Comparison of ENCODE assay signal across 15 cellular contexts in the genomic region with DNA sequence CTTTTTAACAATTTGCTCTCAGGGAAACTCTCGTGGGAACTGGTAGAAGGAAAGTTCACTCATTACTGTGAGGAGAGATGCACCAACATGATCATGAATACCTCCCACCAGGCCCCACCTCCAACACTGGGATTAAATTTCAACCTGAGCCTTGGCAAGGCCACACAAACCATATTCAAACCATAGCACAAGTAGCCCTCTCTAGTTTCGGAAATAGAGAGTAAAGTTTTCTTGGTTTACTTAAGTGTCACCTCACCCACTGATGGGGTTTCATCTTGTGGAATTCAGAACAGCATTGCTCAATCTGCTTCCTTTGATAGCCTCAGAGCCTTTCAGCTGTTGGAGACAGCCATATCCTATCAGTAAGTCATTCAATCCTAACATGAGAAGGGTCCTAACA. TPM values are rescaled to one million over a fixed set of nuclear protein-coding genes. Genes with fewer than 3 reads are reported as not detected.
DNase-seq lines count a peak whose midpoint lies in the region; ATAC-seq and TF ChIP-seq lines count a peak whose summit lies in the region.
"Had no signal": no experiment of that assay in that cellular context is flagged by ENCODE, and none has a peak within 500 bp of the region (broad histone marks: within the 10 kb centered on the region; RNA-seq: fewer than 3 reads in every experiment).

No MANE protein-coding gene starts in this region.

- H3K27me3 Mint-ChIP-seq in Calu3 (ENCODE audit: unreplicated experiment), result peaks cover 63% of the 10 kb centered on the region
- peaks cover 9% of the 10 kb centered on the region for H3K27me3 Mint-ChIP-seq in activated CD4-positive, alpha-beta T cell treated with anti-CD3 and anti-CD28 coated beads for 36 hours

- peaks cover 0 to 36% (median 0%) of the 10 kb centered on the region in 3 donors for H3K27me3 ChIP-seq in stomach
- H3K27me3 ChIP-seq: cardiac muscle cell had no signal

- POLR2A ChIA-PET in activated CD4-positive, alpha-beta T cell treated with anti-CD3 and anti-CD28 coated beads for 36 hours (lab: Charles Lee), result no interaction called here

- no peak overlapping the region for H3K27ac Mint-ChIP-seq in Calu3 (ENCODE audit: unreplicated experiment)
- H3K27ac Mint-ChIP-seq in activated CD4-positive, alpha-beta T cell treated with anti-CD3 and anti-CD28 coated beads for 36 hours, result no peak overlapping the region
- H3K27ac Mint-ChIP-seq: activated T-helper 2 cell treated with anti-CD3 and anti-CD28 coated beads, Interferon-gamma antibody, Interleukin-2, Interleukin-4, amounts not matched to agents 10 μg/mL and 5 μg/mL and 100 μg/mL, durations not matched to agents 14 hours and 24 hours and 36 hours; IgD-negative memory B cell; natural killer cell had no signal

- no peaks in the 10 kb centered on the region for H3K4me1 ChIP-seq in stomach

- intact Hi-C loops in Calu3 (cut with micrococcal nuclease; ENCODE audit: unreplicated experiment), result no loop called here
- intact Hi-C loops in stomach (cut with DNase I; ENCODE audit: low total_unique reads), result no loop called here
- intact Hi-C loops in activated CD4-positive, alpha-beta T cell treated with anti-CD3 and anti-CD28 coated beads for 36 hours (cut with DNase I, micrococcal nuclease), result no loop called here

- TF ChIP-seq CTCF in Calu3 (IDR thresholded peaks at IDR 0.05; ENCODE audit: unreplicated experiment), result no peak
- TF ChIP-seq CTCF in stomach (IDR thresholded peaks at IDR 0.05), result no peak

- no peak for TF ChIP-seq POLR2A in stomach (IDR thresholded peaks at IDR 0.05)

- TF ChIP-seq EP300 in stomach (IDR thresholded peaks at IDR 0.05), result no peak

- WGBS in stomach, 5 donors, result 45 to 64% (median 54%) methylated on average over 2 of the region's 2 CpGs

- H3K36me3 ChIP-seq in stomach, result no peaks in the 10 kb centered on the region
- H3K36me3 ChIP-seq: cardiac muscle cell had no signal

- no peak overlapping the region for H3K4me3 Mint-ChIP-seq in Calu3 (ENCODE audit: low read depth, unreplicated experiment)
- no peak overlapping the region for H3K4me3 Mint-ChIP-seq in activated CD4-positive, alpha-beta T cell treated with anti-CD3 and anti-CD28 coated beads for 36 hours
- H3K4me3 Mint-ChIP-seq: IgD-negative memory B cell, natural killer cell had no signal

- no peaks in the 10 kb centered on the region for H3K9me3 Mint-ChIP-seq in Calu3 (ENCODE audit: low read depth, unreplicated experiment)
- no peaks in the 10 kb centered on the region for H3K9me3 Mint-ChIP-seq in activated CD4-positive, alpha-beta T cell treated with anti-CD3 and anti-CD28 coated beads for 36 hours (ENCODE audit: low read depth)
- H3K9me3 Mint-ChIP-seq: activated T-helper 2 cell treated with anti-CD3 and anti-CD28 coated beads, Interferon-gamma antibody, Interleukin-2, Interleukin-4, amounts not matched to agents 10 μg/mL and 5 μg/mL and 100 μg/mL, durations not matched to agents 14 hours and 24 hours and 36 hours; natural killer cell had no signal

- no peak overlapping the region for H3K4me3 ChIP-seq in stomach
- H3K4me3 ChIP-seq: cardiac muscle cell had no signal

- CTCF ChIA-PET in Calu3 (lab: Charles Lee), result no interaction called here
- CTCF ChIA-PET in activated CD4-positive, alpha-beta T cell treated with anti-CD3 and anti-CD28 coated beads for 36 hours (lab: Charles Lee), result no interaction called here

- ATAC-seq in GM19023 (IDR thresholded peaks at IDR 0.05; ENCODE audit: unreplicated experiment), result peak; percentile 74
- ATAC-seq in GM21786 (IDR thresholded peaks at IDR 0.05; ENCODE audit: unreplicated experiment), result peak; percentile 75
- ATAC-seq in HG03280 (IDR thresholded peaks at IDR 0.05; ENCODE audit: unreplicated experiment), result peak; percentile 44
- ATAC-seq in activated CD4-positive, alpha-beta T cell treated with anti-CD3 and anti-CD28 coated beads for 36 hours, result no peak

- peak; percentile 15 for DNase-seq in renal cortical epithelial cell (ENCODE audit: low read depth)
- no peak for DNase-seq in Calu3
- DNase-seq in stomach, result no peak
- no peak for DNase-seq in activated CD4-positive, alpha-beta T cell treated with anti-CD3 and anti-CD28 coated beads for 36 hours
- DNase-seq: activated CD4-positive, CD25-positive, alpha-beta regulatory T cell; islet precursor cell; natural killer cell; NCI-H345; small intestine had no signal

- no peaks in the 10 kb centered on the region for H3K36me3 Mint-ChIP-seq in Calu3 (ENCODE audit: insufficient read depth, unreplicated experiment)
- H3K36me3 Mint-ChIP-seq in activated CD4-positive, alpha-beta T cell treated with anti-CD3 and anti-CD28 coated beads for 36 hours (ENCODE audit: low read depth), result no peaks in the 10 kb centered on the region
- H3K36me3 Mint-ChIP-seq: natural killer cell had no signal

- BruUV-seq in Calu3 (replicated peaks; lab: Mats Ljungman, UMichigan), result no TSS peak

- no peaks in the 10 kb centered on the region for H3K4me1 Mint-ChIP-seq in Calu3 (ENCODE audit: low read depth, unreplicated experiment)
- H3K4me1 Mint-ChIP-seq in activated CD4-positive, alpha-beta T cell treated with anti-CD3 and anti-CD28 coated beads for 36 hours, result no peaks in the 10 kb centered on the region
- H3K4me1 Mint-ChIP-seq: natural killer cell had no signal

- H3K9me3 ChIP-seq in stomach, result no peaks in the 10 kb centered on the region

- no peak overlapping the region for H3K27ac ChIP-seq in stomach
- H3K27ac ChIP-seq: cardiac muscle cell had no signal

RNA-seq across cellular contexts. Expression of a gene that starts 25.5 kb away (rescaled TPM):
- 5.5 and 5.6 TPM in 2 replicates for total RNA-seq in renal cortical epithelial cell
- total RNA-seq in Calu3 (2022), result 10.0 and 11.1 TPM in 2 replicates
- 10 to 100 TPM in 1 of 5 donors, 1 to 10 TPM in 3, under 1 TPM in 1; 0.89 to 10.5 (median 5.2) TPM for total RNA-seq in stomach
- 1 to 10 TPM in 2 of 3 donors, under 1 TPM in 1; 0.61 to 2.0 (median 1.4) TPM for polyA plus RNA-seq in stomach
- total RNA-seq in activated CD4-positive, alpha-beta T cell treated with anti-CD3 and anti-CD28 coated beads for 36 hours, result 1 to 10 TPM; 7.9 to 8.4 TPM
